Comparison of ENCODE assay signal across 8 cellular contexts in genomic region chr19:46850228-46851203, GRCh38. TPM values are rescaled to one million over a fixed set of nuclear protein-coding genes. Genes with fewer than 3 reads are reported as not detected.
DNase-seq lines count a peak whose midpoint lies in the region; ATAC-seq and TF ChIP-seq lines count a peak whose summit lies in the region.

AP2S1 (minus strand) TSS chr19:46850846; CDS start chr19:46850766, 80 bp downstream.

- peaks cover 10 to 37% (median 29%) of the 10 kb centered on the region in 4 donors for H3K4me1 ChIP-seq in liver (ENCODE audit: control insufficient read depth in 4 of 4, insufficient read depth in 4 of 4, low read length in 3 of 4)

- CTCF ChIA-PET in activated CD4-positive, alpha-beta memory T cell treated with anti-CD3 and anti-CD28 coated beads for 36 hours (lab: Charles Lee): interaction anchor here (0.6 to 3.4 kb wide), 4 partner anchors 10 to 189 kb away, joined by 3 to 22 read pairs (median 3); partner anchors contain the start of gene DACT3

- peak; percentile 97 for DNase-seq in CD1c-positive myeloid dendritic cell (ENCODE audit: extremely low spot score)
- peak; percentile 100 for DNase-seq in NCI-H82 treated with DMSO at 0.1 percent for 48 hours (lab: John Stamatoyannopoulos, UW; ENCODE audit: unreplicated experiment)
- DNase-seq in activated CD4-positive, alpha-beta memory T cell treated with anti-CD3 and anti-CD28 coated beads for 36 hours: peak; percentile 96
- DNase-seq in dorsolateral prefrontal cortex: peak; percentile 93 to 99 (median 98)
- DNase-seq in stimulated activated CD4-positive, alpha-beta T cell treated with anti-CD3 and anti-CD28 coated beads, Interleukin-4, amount 100 ng/mL, for 24 hours: peak; percentile 94

- no peaks in the 10 kb centered on the region for H3K36me3 ChIP-seq in liver (ENCODE audit: control insufficient read depth in 4 of 4, insufficient read depth in 3 of 4, low read depth in 1 of 4, low read length in 3 of 4)

- ATAC-seq in GM19438 (IDR thresholded peaks at IDR 0.05; ENCODE audit: low read depth, unreplicated experiment): peak; percentile 96
- peak; percentile 73 for ATAC-seq in HG03575 (IDR thresholded peaks at IDR 0.05; ENCODE audit: extremely low read depth, insufficient number of reproducible peaks, low FRiP score, unreplicated experiment)

- H3K27me3 Mint-ChIP-seq in activated CD4-positive, alpha-beta memory T cell treated with anti-CD3 and anti-CD28 coated beads for 36 hours: no peaks in the 10 kb centered on the region

- peak within 1 kb of the TSS; percentile 80 for H3K27ac Mint-ChIP-seq in activated CD4-positive, alpha-beta memory T cell treated with anti-CD3 and anti-CD28 coated beads for 36 hours

- POLR2A ChIA-PET in activated CD4-positive, alpha-beta memory T cell treated with anti-CD3 and anti-CD28 coated beads for 36 hours (lab: Charles Lee): no interaction called here

- peak in 38 of 56 donors; percentile 7 to 62 (median 36) for TF ChIP-seq CTCF in dorsolateral prefrontal cortex (IDR thresholded peaks at IDR 0.05 in 54 of 56, conservative IDR thresholded peaks at IDR 0.05 in 2 of 56; ENCODE audit: low read depth in 1 of 56, partially characterized antibody in 56 of 56)
- no peak for TF ChIP-seq CTCF in liver (IDR thresholded peaks at IDR 0.05; ENCODE audit: low read depth, low read length, missing input control)

- peak; percentile 48 to 57 for TF ChIP-seq RAD21 in liver (IDR thresholded peaks at IDR 0.05)

- peak within 1 kb of the TSS; percentile 12 to 91 for H3K9ac ChIP-seq in liver (ENCODE audit: low read depth in 1 of 2, low read length in 2 of 2)

- peak within 1 kb of the TSS; percentile 95 for H3K4me3 Mint-ChIP-seq in activated CD4-positive, alpha-beta memory T cell treated with anti-CD3 and anti-CD28 coated beads for 36 hours

- WGBS in liver: under 1% methylated on average over 53 of the region's 53 CpGs

- intact Hi-C loops in activated CD4-positive, alpha-beta memory T cell treated with anti-CD3 and anti-CD28 coated beads for 36 hours (cut with micrococcal nuclease): loop anchor here (1.0 to 5.0 kb wide), 5 partner anchors 10 to 263 kb away; partner anchors contain the start of genes ARHGAP35, FKRP, SLC1A5 and STRN4
- intact Hi-C loops in dorsolateral prefrontal cortex (cut with DNase I): loop anchor here in 1 of 2 donors (5.0 kb wide), 2 partner anchors 197 to 988 kb away; partner anchors contain the start of genes FOXA3, SYMPK and TMEM160

- H3K9me3 Mint-ChIP-seq in activated CD4-positive, alpha-beta memory T cell treated with anti-CD3 and anti-CD28 coated beads for 36 hours: no peaks in the 10 kb centered on the region

- peaks cover 19% of the 10 kb centered on the region for H3K4me1 Mint-ChIP-seq in activated CD4-positive, alpha-beta memory T cell treated with anti-CD3 and anti-CD28 coated beads for 36 hours (ENCODE audit: low read depth)

- H3K27ac ChIP-seq in dorsolateral prefrontal cortex (peak within 1 kb of the TSS in 57 of 59 donors; percentile 5 to 92 (median 78)), liver (ENCODE audit: low read depth in 1 of 2, low read length in 2 of 2) (peak within 1 kb of the TSS; percentile 57 to 92)

- no peaks in the 10 kb centered on the region for H3K27me3 ChIP-seq in dorsolateral prefrontal cortex
- H3K27me3 ChIP-seq in liver (ENCODE audit: control insufficient read depth in 4 of 4, insufficient read depth in 4 of 4, low read length in 3 of 4): no peaks in the 10 kb centered on the region

- H3K36me3 Mint-ChIP-seq in activated CD4-positive, alpha-beta memory T cell treated with anti-CD3 and anti-CD28 coated beads for 36 hours: peaks cover 4% of the 10 kb centered on the region

- H3K4me3 ChIP-seq in dorsolateral prefrontal cortex: peak within 1 kb of the TSS; percentile 58 to 97 (median 90)
- peak within 1 kb of the TSS; percentile 73 to 99 (median 82) for H3K4me3 ChIP-seq in liver (ENCODE audit: low read depth in 1 of 3, low read length in 3 of 3)

- no peaks in the 10 kb centered on the region for H3K9me3 ChIP-seq in liver (ENCODE audit: control insufficient read depth in 4 of 4, low read length in 3 of 4)

TF ChIP-seq in liver, 16 proteins besides CTCF, POLR2A, EP300 and RAD21:
- TF ChIP-seq JUND (IDR thresholded peaks at IDR 0.05): peak in 1 of 2 donors; percentile 69
- TF ChIP-seq HNF4A (conservative IDR thresholded peaks at IDR 0.05): peak; percentile 25
- peak; percentile 56 for TF ChIP-seq MAX (IDR thresholded peaks at IDR 0.05)
- TF ChIP-seq HNF4G (IDR thresholded peaks at IDR 0.05): no peak
- peak; percentile 80 for TF ChIP-seq FOXA2 (IDR thresholded peaks at IDR 0.05)
- peak; percentile 72 for TF ChIP-seq REST (IDR thresholded peaks at IDR 0.05)
- TF ChIP-seq EGR1 (IDR thresholded peaks at IDR 0.05; ENCODE audit: low read depth in 2 of 2): peak in 1 of 2 donors; percentile 29
- TF ChIP-seq FOXA1 (IDR thresholded peaks at IDR 0.05): peak; percentile 68
- TF ChIP-seq ATF3 (IDR thresholded peaks at IDR 0.05): no peak
- peak; percentile 92 for TF ChIP-seq YY1 (IDR thresholded peaks at IDR 0.05)
- TF ChIP-seq RXRA (IDR thresholded peaks at IDR 0.05): peak; percentile 71 to 77
- TF ChIP-seq GABPA (IDR thresholded peaks at IDR 0.05 in 1 of 2, conservative IDR thresholded peaks at IDR 0.05 in 1 of 2): peak; percentile 73 to 92
- TF ChIP-seq ZBTB33 (IDR thresholded peaks at IDR 0.05): peak; percentile 75
- peak; percentile 29 for TF ChIP-seq NR2F2 (IDR thresholded peaks at IDR 0.05)
- peak; percentile 51 for TF ChIP-seq TAF1 (conservative IDR thresholded peaks at IDR 0.05)
- TF ChIP-seq SP1 (IDR thresholded peaks at IDR 0.05): peak; percentile 86

RNA-seq across cellular contexts. Expression of gene AP2S1, which starts in this region (rescaled TPM):
- 100 to 1,000 TPM; 108 to 117 TPM for total RNA-seq in activated CD4-positive, alpha-beta memory T cell treated with anti-CD3 and anti-CD28 coated beads for 36 hours
- 100 to 1,000 TPM in 112 of 120 experiments, 10 to 100 TPM in 8; 73.1 to 190 (median 146) TPM for total RNA-seq in dorsolateral prefrontal cortex
- total RNA-seq in liver: 10 to 100 TPM; 28.3 to 71.2 TPM
- polyA plus RNA-seq in liver: 100 to 1,000 TPM in 1 of 2 donors, 10 to 100 TPM in 1; 86.9 to 168 TPM

Comparison
In these comparisons a context has a peak if more than half of its experiments do, and no peak if none do; other contexts are left out.
1. Peak in every context shown above with its lines: DNase-seq, ATAC-seq, H3K4me3 ChIP-seq and H3K27ac ChIP-seq.